In the genomic region with DNA sequence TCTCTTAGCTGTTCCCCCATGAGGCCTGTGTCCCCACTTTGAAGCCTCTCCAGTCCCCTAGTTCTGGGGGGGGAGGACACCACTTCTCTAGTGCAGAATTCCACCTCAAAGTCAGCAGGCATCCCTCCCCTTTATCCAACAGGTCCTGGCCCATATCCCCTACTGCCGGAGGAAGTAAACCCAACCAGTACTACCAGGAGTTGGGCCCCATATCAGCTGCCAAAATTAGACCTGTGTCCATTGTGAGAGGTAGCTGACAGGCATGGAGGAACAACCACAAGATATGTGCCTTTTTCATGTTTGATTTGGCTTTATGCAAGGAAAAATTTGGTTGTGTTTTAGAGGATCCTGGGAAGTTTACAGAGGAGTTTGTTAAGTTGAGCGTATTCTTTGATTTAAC, we compare ENCODE assay signal across 1 cellular context.
TF ChIP-seq lines count a peak whose summit lies in the region.

No MANE protein-coding gene starts in this region.

TF ChIP-seq in K562, 482 proteins besides CTCF, POLR2A, EP300 and RAD21:
- TF ChIP-seq CTBP1 (IDR thresholded peaks at IDR 0.05; ENCODE audit: borderline replicate concordance) (no peak), MAX (CRISPR knock-in tag; IDR thresholded peaks at IDR 0.05) (no peak), TCFL5 (CRISPR knock-in tag; conservative IDR thresholded peaks at IDR 0.05) (no peak), PTRF (tag; IDR thresholded peaks at IDR 0.05) (no peak), PBX2 (CRISPR knock-in tag; IDR thresholded peaks at IDR 0.05; ENCODE audit: low read depth) (no peak), PBX2 (tag; conservative IDR thresholded peaks at IDR 0.05; ENCODE audit: low read depth) (no peak), SMARCE1 (IDR thresholded peaks at IDR 0.05) (no peak), ZC3H4 (CRISPR knock-in tag; IDR thresholded peaks at IDR 0.05; ENCODE audit: borderline replicate concordance) (no peak), TOE1 (IDR thresholded peaks at IDR 0.05; ENCODE audit: borderline replicate concordance) (no peak), TOE1 (CRISPR knock-in tag; IDR thresholded peaks at IDR 0.05; ENCODE audit: borderline replicate concordance, low read depth) (no peak), MCM3 (IDR thresholded peaks at IDR 0.05) (no peak), HOXB6 (CRISPR knock-in tag; IDR thresholded peaks at IDR 0.05; ENCODE audit: borderline replicate concordance) (no peak), ZNF717 (CRISPR knock-in tag; IDR thresholded peaks at IDR 0.05) (no peak), TRIM28 (IDR thresholded peaks at IDR 0.05) (no peak), CCNT2 (IDR thresholded peaks at IDR 0.05; ENCODE audit: borderline replicate concordance, extremely low read depth, insufficient read length, low read depth, low read length) (no peak), ZBTB2 (IDR thresholded peaks at IDR 0.05) (no peak), FOXM1 (IDR thresholded peaks at IDR 0.05; ENCODE audit: low read depth) (no peak), FOXM1 (CRISPR knock-in tag; IDR thresholded peaks at IDR 0.05; ENCODE audit: low read depth) (no peak), RFX5 (IDR thresholded peaks at IDR 0.05; ENCODE audit: low read depth, low read length) (no peak), ZNF561 (CRISPR knock-in tag; conservative IDR thresholded peaks at IDR 0.05) (no peak)
- TF ChIP-seq, protein P1, sequence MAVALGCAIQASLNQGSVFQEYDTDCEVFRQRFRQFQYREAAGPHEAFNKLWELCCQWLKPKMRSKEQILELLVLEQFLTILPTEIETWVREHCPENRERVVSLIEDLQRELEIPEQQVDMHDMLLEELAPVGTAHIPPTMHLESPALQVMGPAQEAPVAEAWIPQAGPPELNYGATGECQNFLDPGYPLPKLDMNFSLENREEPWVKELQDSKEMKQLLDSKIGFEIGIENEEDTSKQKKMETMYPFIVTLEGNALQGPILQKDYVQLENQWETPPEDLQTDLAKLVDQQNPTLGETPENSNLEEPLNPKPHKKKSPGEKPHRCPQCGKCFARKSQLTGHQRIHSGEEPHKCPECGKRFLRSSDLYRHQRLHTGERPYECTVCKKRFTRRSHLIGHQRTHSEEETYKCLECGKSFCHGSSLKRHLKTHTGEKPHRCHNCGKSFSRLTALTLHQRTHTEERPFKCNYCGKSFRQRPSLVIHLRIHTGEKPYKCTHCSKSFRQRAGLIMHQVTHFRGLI (CRISPR knock-in tag; IDR thresholded peaks at IDR 0.05), result no peak
